Comparison of ENCODE assay signal across 8 cellular contexts in the genomic region with DNA sequence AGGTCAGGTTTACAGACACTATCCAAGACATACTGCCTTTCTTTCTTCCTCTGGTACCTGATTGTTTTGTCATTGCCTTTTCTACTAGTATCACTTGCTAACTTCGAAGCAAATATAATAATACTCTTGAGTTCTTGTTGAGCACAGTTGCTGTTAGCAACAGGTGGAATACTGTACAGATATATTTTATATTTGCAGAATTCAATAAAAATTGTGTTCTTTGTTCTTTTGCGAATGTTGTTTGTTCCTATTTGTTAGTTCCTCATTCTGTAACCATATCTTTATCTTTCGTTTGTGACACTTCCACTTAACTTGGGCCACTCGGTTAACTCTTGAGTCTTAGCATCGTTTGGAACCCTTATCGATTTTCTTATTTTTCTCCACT. TPM values are rescaled to one million over a fixed set of nuclear protein-coding genes. Genes with fewer than 3 reads are reported as not detected.
A peak's percentile ranks its signal among the peaks of the same experiment; 100 is the strongest.
DNase-seq lines count a peak whose midpoint lies in the region; ATAC-seq, FAIRE-seq and TF ChIP-seq lines count a peak whose summit lies in the region.

No MANE protein-coding gene starts in this region.

- H3K18ac ChIP-seq in H9 (ENCODE audit: insufficient read length, low read depth, low read length) = no peak overlapping the region

- no peak for FAIRE-seq in A549 (lab: Jason Lieb, UNC)

- H2BK120ac ChIP-seq in H9 (ENCODE audit: low read depth, low read length, poor library complexity, severe bottlenecking) = no peak overlapping the region

- no peak overlapping the region for H2BK12ac ChIP-seq in H9 (ENCODE audit: insufficient read length, low read depth, low read length)

- no peak for TF ChIP-seq RAD21 in A549 (conservative IDR thresholded peaks at IDR 0.05 in 1 of 2, IDR thresholded peaks at IDR 0.05 in 1 of 2)
- TF ChIP-seq RAD21 in liver (IDR thresholded peaks at IDR 0.05) = no peak

- no peaks in the 10 kb centered on the region for H3K9me3 Mint-ChIP-seq in H9
- peaks cover 4% of the 10 kb centered on the region for H3K9me3 Mint-ChIP-seq in activated T-helper 17 cell treated with anti-CD3 and anti-CD28 coated beads, Interleukin-2, amount 50 U/mL, for 72 hours

- H3K36me3 Mint-ChIP-seq in H9 (ENCODE audit: insufficient read depth in 1 of 3, low read depth in 3 of 3) = peaks cover 7 to 12% (median 7%) of the 10 kb centered on the region in 3 experiments; a peak in 5 of 7 replicates
- H3K36me3 Mint-ChIP-seq in activated T-helper 17 cell treated with anti-CD3 and anti-CD28 coated beads, Interleukin-2, amount 50 U/mL, for 72 hours (ENCODE audit: low read depth) = peaks cover 27% of the 10 kb centered on the region

- H3K23ac ChIP-seq in H9 (ENCODE audit: insufficient read length, low read depth, low read length) = no peak overlapping the region

- no peak for TF ChIP-seq EP300 in A549 (IDR thresholded peaks at IDR 0.05)

- peak overlapping the region; percentile 74 for H3K9ac ChIP-seq in H9 (ENCODE audit: extremely low read depth, insufficient read length, low read length)
- H3K9ac ChIP-seq in liver (ENCODE audit: low read depth in 1 of 2, low read length in 2 of 2) = peak overlapping the region; percentile 16 to 79

- no peak overlapping the region for H4K91ac ChIP-seq in H9 (ENCODE audit: insufficient read length, low read depth, low read length)

- TF ChIP-seq CTCF in A549 (IDR thresholded peaks at IDR 0.05) (no peak), H9 (conservative IDR thresholded peaks at IDR 0.05) (no peak), liver (IDR thresholded peaks at IDR 0.05; ENCODE audit: low read depth, low read length, missing input control) (no peak)

- no peak overlapping the region for H2BK5ac ChIP-seq in H9 (ENCODE audit: insufficient read length, low read length)

- ATAC-seq in A549 = no peak
- no peak for ATAC-seq in activated T-helper 17 cell treated with anti-CD3 and anti-CD28 coated beads, Interleukin-2, amount 50 U/mL, for 72 hours (replicated peaks)

- H4K8ac ChIP-seq in H9 (replicated peaks; ENCODE audit: insufficient read length, low read depth, low read length) = no peak overlapping the region

- peak overlapping the region; percentile 72 to 85 for H3K27ac ChIP-seq in A549
- no peak overlapping the region for H3K27ac ChIP-seq in H9 (ENCODE audit: insufficient read length, low read depth, low read length)
- peak overlapping the region; percentile 49 to 83 for H3K27ac ChIP-seq in liver (ENCODE audit: low read depth in 1 of 2, low read length in 2 of 2)
- H3K27ac ChIP-seq in urinary bladder (ENCODE audit: low read depth) = no peak overlapping the region

- H3K4me1 ChIP-seq in A549 = peaks cover 18% of the 10 kb centered on the region; the same call in 2 of the 3 replicates
- 0 out of 2 replicates have a peak, but pooled peaks cover 3% of the 10 kb centered on the region for H3K4me1 ChIP-seq in H9 (ENCODE audit: insufficient read depth, low read length)
- peaks cover 4 to 26% (median 11%) of the 10 kb centered on the region in 4 donors for H3K4me1 ChIP-seq in liver (ENCODE audit: control insufficient read depth in 4 of 4, insufficient read depth in 4 of 4, low read length in 3 of 4)
- no peaks in the 10 kb centered on the region for H3K4me1 ChIP-seq in urinary bladder (ENCODE audit: insufficient read depth)

- H3K4ac ChIP-seq in H9 (ENCODE audit: low read depth, low read length) = no peak overlapping the region

- peaks cover 3% of the 10 kb centered on the region for H3K79me1 ChIP-seq in H9 (ENCODE audit: insufficient read depth, low read depth, low read length, poor library complexity, severe bottlenecking)

- H3T11ph ChIP-seq in H9 (ENCODE audit: low read length) = no peak overlapping the region

- H2BK20ac ChIP-seq in H9 (ENCODE audit: low read depth, low read length, poor library complexity, severe bottlenecking) = no peak overlapping the region

- DNase-seq in A549 (ENCODE audit: low read depth in 1 of 2, low spot score in 1 of 2) (no peak), H9 (no peak), NCI-H146 treated with DMSO at 0.1 percent for 48 hours (lab: John Stamatoyannopoulos, UW; ENCODE audit: unreplicated experiment) (no peak)
- no peak for DNase-seq in stimulated activated CD4-positive, alpha-beta T cell treated with anti-CD3 and anti-CD28 coated beads, Interleukin-2, amount 100 ng/mL, for 24 hours
- DNase-seq in stimulated activated CD4-positive, alpha-beta T cell treated with anti-CD3 and anti-CD28 coated beads, Interleukin-12 subunit alpha, Interleukin-12 subunit beta, amount 100 ng/mL, for 4 hours = no peak

- peaks cover 23% of the 10 kb centered on the region in 2 experiments for H3K4me1 Mint-ChIP-seq in H9
- peaks cover 25% of the 10 kb centered on the region for H3K4me1 Mint-ChIP-seq in activated T-helper 17 cell treated with anti-CD3 and anti-CD28 coated beads, Interleukin-2, amount 50 U/mL, for 72 hours

- no peak overlapping the region for H3K56ac ChIP-seq in H9 (ENCODE audit: insufficient read length, low read depth, low read length)

- H3K27me3 Mint-ChIP-seq in H9 (ENCODE audit: low read depth) = peaks cover 8% of the 10 kb centered on the region
- H3K27me3 Mint-ChIP-seq in activated T-helper 17 cell treated with anti-CD3 and anti-CD28 coated beads, Interleukin-2, amount 50 U/mL, for 72 hours = peaks cover 9% of the 10 kb centered on the region

- H2AFZ ChIP-seq in H9 (ENCODE audit: low read length) = no peak overlapping the region

- 29% methylated on average over 6 of the region's 6 CpGs for WGBS in A549 (ENCODE audit: missing lambda C conversion rate)
- WGBS in H9 (ENCODE audit: extremely low coverage, insufficient read length, low lambda C conversion rate) = no CpG with 5 or more reads among the region's 6 CpGs
- WGBS in liver = 19% methylated on average over 6 of the region's 6 CpGs
- 23% methylated on average over 6 of the region's 6 CpGs for WGBS in urinary bladder

- peaks cover 0 to 4% (median 0%) of the 10 kb centered on the region in 4 donors for H3K36me3 ChIP-seq in liver (ENCODE audit: control insufficient read depth in 4 of 4, insufficient read depth in 3 of 4, low read depth in 1 of 4, low read length in 3 of 4)
- peaks cover 1% of the 10 kb centered on the region for H3K36me3 ChIP-seq in urinary bladder (ENCODE audit: insufficient read depth)

- no peak overlapping the region for H2BK15ac ChIP-seq in H9 (ENCODE audit: low read depth, low read length)

- H3K27me3 ChIP-seq in H9 (ENCODE audit: insufficient read depth, low read length) = no peaks in the 10 kb centered on the region
- H3K27me3 ChIP-seq in liver (ENCODE audit: control insufficient read depth in 4 of 4, insufficient read depth in 4 of 4, low read length in 3 of 4) = no peaks in the 10 kb centered on the region

- POLR2A ChIA-PET in A549 (lab: Yijun Ruan, JAX) = interaction anchor here (0.5 to 1.4 kb wide), 3 partner anchors 8 to 245 kb away, joined by 3 to 12 read pairs (median 3); no protein-coding TSS in a partner anchor

- no peak overlapping the region; a peak in 1 of 7 replicates for H3K27ac Mint-ChIP-seq in H9
- peak overlapping the region; percentile 88 for H3K27ac Mint-ChIP-seq in activated T-helper 17 cell treated with anti-CD3 and anti-CD28 coated beads, Interleukin-2, amount 50 U/mL, for 72 hours

- H3K9me3 ChIP-seq in A549 (no peaks in the 10 kb centered on the region), H9 (ENCODE audit: control insufficient read depth, low read depth, low read length) (no peaks in the 10 kb centered on the region), liver (ENCODE audit: control insufficient read depth in 4 of 4, low read length in 3 of 4) (no peaks in the 10 kb centered on the region)

- no peak overlapping the region for H2AK5ac ChIP-seq in H9 (ENCODE audit: insufficient read length, low read length)

- H3K4me2 ChIP-seq in A549 (peak overlapping the region; percentile 94), H9 (ENCODE audit: insufficient read depth, insufficient read length, low read length) (peak overlapping the region; percentile 66)

- H3K23me2 ChIP-seq in H9 (ENCODE audit: insufficient read length, low read depth, low read length, poor library complexity, severe bottlenecking) = no peaks in the 10 kb centered on the region

- no peak for TF ChIP-seq POLR2A in A549 (IDR thresholded peaks at IDR 0.05; ENCODE audit: low read length)

- CTCF ChIA-PET in A549 (lab: Yijun Ruan, JAX) = interaction anchor here (1.1 kb wide), 1 partner anchor 14 kb away, joined by 3 read pairs; no protein-coding TSS in a partner anchor

- H3K4me3 ChIP-seq in A549 (peak overlapping the region; percentile 72), liver (ENCODE audit: low read depth in 1 of 3, low read length in 3 of 3) (peak overlapping the region; percentile 67 to 96 (median 72)), urinary bladder (ENCODE audit: low read depth, low read length) (peak overlapping the region; percentile 77)

- H3K4me3 Mint-ChIP-seq in H9 = peak overlapping the region; percentile 92 to 98
- peak overlapping the region; percentile 89 for H3K4me3 Mint-ChIP-seq in activated T-helper 17 cell treated with anti-CD3 and anti-CD28 coated beads, Interleukin-2, amount 50 U/mL, for 72 hours

- peaks cover 5% of the 10 kb centered on the region; the same call in 1 of the 2 replicates for H3K79me2 ChIP-seq in H9 (ENCODE audit: insufficient read depth, low read length)

- no peak overlapping the region for H4K5ac ChIP-seq in H9 (ENCODE audit: insufficient read length, low read depth, low read length)

- H4K20me1 ChIP-seq in H9 (ENCODE audit: control insufficient read depth, insufficient read depth, insufficient read length) = no peaks in the 10 kb centered on the region

- H3K14ac ChIP-seq in H9 (ENCODE audit: insufficient read depth, low read length) = no peak overlapping the region

RNA-seq across cellular contexts. Expression of gene CYB5R4, which starts 0.8 kb away (rescaled TPM):
- polyA plus RNA-seq in A549 (2011; rRNA removed) (14.9 and 25.5 TPM in 2 replicates), A549 (2017; fragmentation: RNase III; extraction: RNeasy Plus Mini Kit Qiagen cat#74134 plus additional on column Dnase treatment) (16.3 to 21.3 TPM (median 18.6 TPM) in 3 replicates), liver (1 to 10 TPM; 5.9 to 7.8 TPM), urinary bladder (13.4 TPM)
- polyA plus RNA-seq in A549 (2012; cell fraction: cytosol; rRNA removed) = 3.3 and 4.8 TPM in 2 replicates
- polyA plus RNA-seq in A549 (2012; cell fraction: nucleus; rRNA removed) = 1.2 and 1.5 TPM in 2 replicates
- 3.7 and 3.8 TPM in 2 replicates for polyA minus RNA-seq in A549 (2011; rRNA and poly(A)+ RNA removed)
- total RNA-seq in H9 (2021) (16.7 and 17.5 TPM in 2 replicates), liver (1 to 10 TPM; 3.4 to 5.0 TPM), urinary bladder (9.4 TPM)
- 10 to 100 TPM; 35.6 to 48.6 TPM for total RNA-seq in activated T-helper 17 cell treated with anti-CD3 and anti-CD28 coated beads, Interleukin-2, amount 50 U/mL, for 72 hours

RNA-seq across cellular contexts. Expression of gene RIPPLY2, which starts 7.2 kb away (rescaled TPM):
- polyA plus RNA-seq in A549 (2011; rRNA removed) = 0.16 and 0.27 TPM in 2 replicates
- polyA plus RNA-seq in A549 (2012; cell fraction: cytosol; rRNA removed) = 0.40 and 0.45 TPM in 2 replicates
- 0.25 and 0.55 TPM in 2 replicates for polyA plus RNA-seq in A549 (2012; cell fraction: nucleus; rRNA removed)
- 0.78 to 1.5 TPM (median 0.89 TPM) in 3 replicates for polyA plus RNA-seq in A549 (2017; fragmentation: RNase III; extraction: RNeasy Plus Mini Kit Qiagen cat#74134 plus additional on column Dnase treatment)
- not detected in 2 replicates for polyA minus RNA-seq in A549 (2011; rRNA and poly(A)+ RNA removed)
- total RNA-seq in H9 (2021) = 0.90 TPM in 2 replicates
- not detected for total RNA-seq in activated T-helper 17 cell treated with anti-CD3 and anti-CD28 coated beads, Interleukin-2, amount 50 U/mL, for 72 hours
- total RNA-seq in liver = not detected
- not detected for polyA plus RNA-seq in liver
- 0.26 TPM for total RNA-seq in urinary bladder
- 2.5 TPM for polyA plus RNA-seq in urinary bladder

Comparison
In these comparisons a context has a peak if more than half of its experiments do, and no peak if none do; other contexts are left out.
1. H3K27ac ChIP-seq: peak in A549 (2 of 2) and liver (2 of 2); none in H9 (single experiment) and urinary bladder (single experiment).
2. Peak in every context shown above with its lines, with median percentiles within 50 percentile points of each other: H3K4me3 ChIP-seq.